ENCODE assay signal across 8 cellular contexts in genomic region chr9:129140397-129141065, GRCh38. TPM values are rescaled to one million over a fixed set of nuclear protein-coding genes. Genes with fewer than 3 reads are reported as not detected.
DNase-seq lines count a peak whose midpoint lies in the region; ATAC-seq and TF ChIP-seq lines count a peak whose summit lies in the region.

No MANE protein-coding gene starts in this region.

- POLR2A ChIA-PET in PC-3 (lab: Charles Lee; ENCODE audit: unreplicated experiment) = interaction anchor here (0.5 to 1.0 kb wide), 4 partner anchors 27 to 457 kb away, joined by 3 to 6 read pairs (median 4); partner anchors contain the start of gene ENDOG

- CTCF ChIA-PET in PC-3 (lab: Charles Lee) = interaction anchor here (0.6 to 1.5 kb wide), 5 partner anchors 9 to 343 kb away, joined by 3 to 8 read pairs (median 3); no protein-coding TSS in a partner anchor

- ATAC-seq in GM18511 (IDR thresholded peaks at IDR 0.05; ENCODE audit: unreplicated experiment) = peak; percentile 15
- peak; percentile 11 for ATAC-seq in HG03108 (IDR thresholded peaks at IDR 0.05; ENCODE audit: unreplicated experiment)
- peak; percentile 39 for ATAC-seq in PC-3

- H3K79me2 ChIP-seq in ACC112 (ENCODE audit: control insufficient read depth, insufficient read depth, low read length, unreplicated experiment) (peaks cover 11% of the 10 kb centered on the region), PC-3 (ENCODE audit: low read length) (peaks cover 14% of the 10 kb centered on the region)

- H3K9ac ChIP-seq in PC-3 (ENCODE audit: low read length) = peak overlapping the region; percentile 99

- in situ Hi-C loops in brain microvascular endothelial cell (cut with HindIII; ENCODE audit: low pct_ligation_motif_present, low sequenced_read_pairs) = no loop called here

- no peaks in the 10 kb centered on the region for H3K9me2 ChIP-seq in PC-3 (replicated peaks; ENCODE audit: low read length)

- intact Hi-C loops in PC-3 (cut with micrococcal nuclease) = loop anchor here (10.0 kb wide), 1 partner anchor 344 kb away; no protein-coding TSS in a partner anchor

- H3K4me2 ChIP-seq in PC-3 (ENCODE audit: low read length) = peak overlapping the region; percentile 88

- H3K27me3 ChIP-seq in ACC112 (ENCODE audit: insufficient read depth, low read length) (no peaks in the 10 kb centered on the region), PC-3 (ENCODE audit: low read length) (no peaks in the 10 kb centered on the region), brain microvascular endothelial cell (replicated peaks) (no peaks in the 10 kb centered on the region)

- H3K27ac ChIP-seq in ACC112 (ENCODE audit: low read depth, low read length) = peak overlapping the region; percentile 100
- H3K27ac ChIP-seq in PC-3 (ENCODE audit: low read length) = peak overlapping the region; percentile 100
- H3K27ac ChIP-seq in brain microvascular endothelial cell = peak overlapping the region; percentile 100

- H3K9me3 ChIP-seq in PC-3 (ENCODE audit: low read length) = no peaks in the 10 kb centered on the region

- DNase-seq in PC-3 (peak; percentile 49), brain microvascular endothelial cell (peak; percentile 47), islet precursor cell (peak; percentile 93), epidermal melanocyte (ENCODE audit: insufficient read length, low spot score) (no peak)
- peak; percentile 33 to 35 for DNase-seq in stimulated activated CD4-positive, alpha-beta T cell treated with anti-CD3 and anti-CD28 coated beads, Interleukin-2, amount 100 ng/mL, for 24 hours

- H3F3A ChIP-seq in PC-3 (ENCODE audit: low read length, unreplicated experiment) = peaks cover 5% of the 10 kb centered on the region

- H3K4me3 ChIP-seq in ACC112 (ENCODE audit: low read depth, low read length) = peak overlapping the region; percentile 58
- peak overlapping the region; percentile 60 for H3K4me3 ChIP-seq in PC-3 (ENCODE audit: low read length)
- H3K4me3 ChIP-seq in brain microvascular endothelial cell (ENCODE audit: low read depth, low read length) = peak overlapping the region; percentile 37

- H2AFZ ChIP-seq in ACC112 (ENCODE audit: low read length, unreplicated experiment) (no peak overlapping the region), PC-3 (ENCODE audit: low read length) (no peak overlapping the region)

- no peak for TF ChIP-seq CTCF in PC-3 (conservative IDR thresholded peaks at IDR 0.05; ENCODE audit: low read depth, low read length)
- no peak for TF ChIP-seq CTCF in brain microvascular endothelial cell (IDR thresholded peaks at IDR 0.05; ENCODE audit: low read depth, low read length, missing control alignments)

- H3K4me1 ChIP-seq in ACC112 (ENCODE audit: control insufficient read depth, insufficient read depth, low read length, unreplicated experiment) (peaks cover 67% of the 10 kb centered on the region), PC-3 (ENCODE audit: insufficient read depth, low read length) (peaks cover 30% of the 10 kb centered on the region)

- no peaks in the 10 kb centered on the region for H4K20me1 ChIP-seq in PC-3 (ENCODE audit: low read length)

- BruUV-seq in PC-3 (replicated peaks; lab: Mats Ljungman, UMichigan) = no TSS peak

- H3K36me3 ChIP-seq in ACC112 (ENCODE audit: insufficient read depth, low read length) (no peaks in the 10 kb centered on the region), PC-3 (ENCODE audit: low read depth, low read length) (peaks cover 12% of the 10 kb centered on the region; the same call in 1 of the 2 replicates), brain microvascular endothelial cell (replicated peaks) (peaks cover 27% of the 10 kb centered on the region)

RNA-seq across cellular contexts. Expression of gene PTPA, which starts 29.3 kb away (rescaled TPM):
- total RNA-seq in PC-3 (2014; rRNA removed) = 138 and 154 TPM in 2 replicates

RNA-seq across cellular contexts. Expression of gene CRAT, which starts 29.9 kb away (rescaled TPM):
- total RNA-seq in PC-3 (2014; rRNA removed) = 12.8 and 16.1 TPM in 2 replicates

RNA-seq across cellular contexts. Expression of gene IER5L, which starts 37.5 kb away (rescaled TPM):
- 42.8 and 46.1 TPM in 2 replicates for total RNA-seq in PC-3 (2014; rRNA removed)

RNA-seq across cellular contexts. Expression of gene DOLPP1, which starts 59.6 kb away (rescaled TPM):
- total RNA-seq in PC-3 (2014; rRNA removed) = 27.3 and 37.1 TPM in 2 replicates
